ENCODE assay signal across 8 cellular contexts in genomic region chr1:160951443-160952128, GRCh38. TPM values are rescaled to one million over a fixed set of nuclear protein-coding genes. Genes with fewer than 3 reads are reported as not detected.
DNase-seq lines count a peak whose midpoint lies in the region; ATAC-seq and TF ChIP-seq lines count a peak whose summit lies in the region.

No MANE protein-coding gene starts in this region.

- TF ChIP-seq POLR2A in esophagus muscularis mucosa (IDR thresholded peaks at IDR 0.05; ENCODE audit: low read depth) (no peak), stomach (IDR thresholded peaks at IDR 0.05) (no peak)

- no peaks in the 10 kb centered on the region for H3K36me3 ChIP-seq in H7 (replicated peaks; ENCODE audit: control insufficient read depth, insufficient read depth, low read length)
- no peaks in the 10 kb centered on the region for H3K36me3 ChIP-seq in esophagus muscularis mucosa
- H3K36me3 ChIP-seq in neural cell (ENCODE audit: insufficient read depth, low read length) = no peaks in the 10 kb centered on the region
- no peaks in the 10 kb centered on the region for H3K36me3 ChIP-seq in stomach

- H3K9me2 ChIP-seq in neural cell (ENCODE audit: insufficient read depth, low read length) = no peaks in the 10 kb centered on the region

- H3K79me2 ChIP-seq in neural cell (replicated peaks; ENCODE audit: insufficient read depth, low read length) = no peaks in the 10 kb centered on the region

- peak; percentile 37 for TF ChIP-seq RAD21 in neural cell (conservative IDR thresholded peaks at IDR 0.05)

- no peak overlapping the region for H3K27ac ChIP-seq in esophagus muscularis mucosa (replicated peaks in 1 of 4)
- no peak overlapping the region for H3K27ac ChIP-seq in neural cell (ENCODE audit: low read length)
- H3K27ac ChIP-seq in stomach = no peak overlapping the region

- no peak overlapping the region for H3K4me2 ChIP-seq in neural cell (ENCODE audit: low read length)

- H3K4me3 ChIP-seq in H7 (ENCODE audit: insufficient read depth, low read depth, low read length) = no peak overlapping the region
- no peak overlapping the region for H3K4me3 ChIP-seq in esophagus muscularis mucosa
- H3K4me3 ChIP-seq in neural cell (ENCODE audit: low read length) = no peak overlapping the region
- no peak overlapping the region for H3K4me3 ChIP-seq in stomach

- H2AFZ ChIP-seq in neural cell (ENCODE audit: low read depth, low read length) = no peak overlapping the region

- TF ChIP-seq CTCF in esophagus muscularis mucosa (IDR thresholded peaks at IDR 0.05) (peak in 2 of 3 experiments; percentile 23 to 35), neural cell (IDR thresholded peaks at IDR 0.05; ENCODE audit: poor library complexity, severe bottlenecking) (peak; percentile 52), stomach (IDR thresholded peaks at IDR 0.05) (peak in 5 of 7 experiments; percentile 29 to 81 (median 61))

- no peaks in the 10 kb centered on the region; the same call in 1 of the 2 replicates for H3K27me3 ChIP-seq in H7 (ENCODE audit: control insufficient read depth, insufficient read depth, low read length)
- peaks cover 0 to 19% (median 0%) of the 10 kb centered on the region in 4 donors for H3K27me3 ChIP-seq in esophagus muscularis mucosa
- H3K27me3 ChIP-seq in neural cell (ENCODE audit: insufficient read depth, low read depth, low read length) = no peaks in the 10 kb centered on the region
- no peaks in the 10 kb centered on the region for H3K27me3 ChIP-seq in stomach

- no peak overlapping the region for H3K9ac ChIP-seq in neural cell (ENCODE audit: low read length)

- H4K20me1 ChIP-seq in neural cell (ENCODE audit: insufficient read depth) = no peaks in the 10 kb centered on the region

- no peaks in the 10 kb centered on the region for H3F3A ChIP-seq in neural cell (ENCODE audit: insufficient read depth, low read length, poor library complexity, severe bottlenecking)

- no peaks in the 10 kb centered on the region for H3K9me3 ChIP-seq in esophagus muscularis mucosa
- no peaks in the 10 kb centered on the region for H3K9me3 ChIP-seq in neural cell (ENCODE audit: low read length)
- no peaks in the 10 kb centered on the region for H3K9me3 ChIP-seq in stomach

- 53% methylated on average over 4 of the region's 8 CpGs for WGBS in esophagus muscularis mucosa
- WGBS in stomach, 5 donors = 43 to 70% (median 54%) methylated on average over 6 to 8 of the region's 8 CpGs

- peak; percentile 87 for DNase-seq in COLO829 (ENCODE audit: low spot score)
- DNase-seq in H7 = peak; percentile 64
- peak; percentile 33 for DNase-seq in NOMO-1 treated with dmso at 0.1 percent for 144 hours (lab: John Stamatoyannopoulos, UW; ENCODE audit: unreplicated experiment)
- peak; percentile 64 for DNase-seq in activated T-cell treated with anti-CD3 and anti-CD28 coated beads for 24 hours (ENCODE audit: low read depth)
- DNase-seq in esophagus muscularis mucosa (ENCODE audit: extremely low spot score) = no peak
- peak; percentile 82 for DNase-seq in stomach

- H3K4me1 ChIP-seq in esophagus muscularis mucosa (no peaks in the 10 kb centered on the region), stomach (peaks cover 0 to 24% (median 0%) of the 10 kb centered on the region in 4 donors)

- no peak for ATAC-seq in HG02938 (IDR thresholded peaks at IDR 0.05; ENCODE audit: unreplicated experiment)

- no peak for TF ChIP-seq EP300 in esophagus muscularis mucosa (IDR thresholded peaks at IDR 0.05)
- no peak for TF ChIP-seq EP300 in neural cell (conservative IDR thresholded peaks at IDR 0.05; ENCODE audit: poor library complexity, severe bottlenecking)
- TF ChIP-seq EP300 in stomach (IDR thresholded peaks at IDR 0.05) = no peak

- intact Hi-C loops in esophagus muscularis mucosa (cut with DNase I) = no loop called here
- intact Hi-C loops in stomach (cut with DNase I; ENCODE audit: low total_unique reads) = loop anchor here (10.0 kb wide), 2 partner anchors 87 to 117 kb away; partner anchors contain the start of gene CD244

TF ChIP-seq in neural cell, 6 proteins besides CTCF, POLR2A, EP300 and RAD21:
- TF ChIP-seq MXI1 (conservative IDR thresholded peaks at IDR 0.05; ENCODE audit: poor library complexity, severe bottlenecking) = no peak
- TF ChIP-seq SMC3 (conservative IDR thresholded peaks at IDR 0.05; ENCODE audit: poor library complexity) = peak; percentile 59
- no peak for TF ChIP-seq EZH2 (IDR thresholded peaks at IDR 0.05; ENCODE audit: borderline replicate concordance, insufficient read depth, low read length, poor library complexity, severe bottlenecking)

RNA-seq across cellular contexts. Expression of gene ITLN2, which starts 3.0 kb away (rescaled TPM):
- total RNA-seq in H7 (2014; rRNA removed; shearing (Covaris generic)) = 2.7 and 5.2 TPM in 2 replicates
- total RNA-seq in esophagus muscularis mucosa (not detected), stomach (1 to 10 TPM in 1 of 5 donors, not detected in 4; 4.2 TPM)
- polyA plus RNA-seq in neural cell (not detected in 2 replicates), stomach (under 1 TPM in 1 of 3 donors, not detected in 2; 0.37 TPM)
- polyA minus RNA-seq in neural cell = not detected in 2 replicates
